ENCODE assay signal across 12 cellular contexts in the genomic region with DNA sequence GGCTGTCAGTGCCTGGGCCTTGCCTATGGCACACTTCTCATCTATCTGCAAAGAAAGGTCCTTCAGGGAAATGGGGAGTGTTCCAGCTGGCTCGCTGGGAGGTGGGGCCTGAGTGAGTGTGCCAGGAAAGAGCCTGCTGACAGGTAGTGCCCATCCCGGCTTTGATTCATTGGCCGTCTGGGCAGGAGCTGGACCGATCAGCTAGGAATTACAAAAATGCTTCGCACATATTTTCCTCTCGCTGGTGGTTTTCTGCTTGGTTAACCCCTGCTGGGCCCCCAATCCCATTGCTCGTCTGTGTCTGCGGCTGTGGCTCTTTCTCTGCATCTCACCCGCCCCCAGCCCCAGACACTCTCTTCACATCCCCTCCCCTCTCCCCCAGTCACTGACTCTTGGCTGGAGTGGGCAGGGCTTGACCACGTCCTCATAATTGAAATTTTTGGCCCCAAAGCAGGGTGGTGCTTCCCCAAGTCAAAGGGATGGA. TPM values are rescaled to one million over a fixed set of nuclear protein-coding genes. Genes with fewer than 3 reads are reported as not detected.
DNase-seq lines count a peak whose midpoint lies in the region; ATAC-seq, FAIRE-seq and TF ChIP-seq lines count a peak whose summit lies in the region.
"Had no signal": no experiment of that assay in that cellular context is flagged by ENCODE, and none has a peak within 500 bp of the region (broad histone marks: within the 10 kb centered on the region; RNA-seq: fewer than 3 reads in every experiment).

No MANE protein-coding gene starts in this region.

- H3K36me3 Mint-ChIP-seq in activated naive CD4-positive, alpha-beta T cell treated with anti-CD3 and anti-CD28 coated beads, Interleukin-2, amount 50 U/mL, for 72 hours = peaks cover 0 to 4% of the 10 kb centered on the region in 2 donors
- peaks cover 0 to 4% (median 0%) of the 10 kb centered on the region in 3 experiments; a peak in 2 of 7 replicates for H3K36me3 Mint-ChIP-seq in H9 (ENCODE audit: insufficient read depth in 1 of 3, low read depth in 3 of 3)
- H3K36me3 Mint-ChIP-seq: stimulated activated naive B cell treated with anti-CD40 and anti-IgM and Interleukin-4, amounts not matched to agents 10 μg/mL and 1 μg/mL and 100 μg/mL, for 72 hours had no signal

- no peak overlapping the region for H3K23ac ChIP-seq in H9 (ENCODE audit: insufficient read length, low read depth, low read length)

- no peak overlapping the region for H3K9ac ChIP-seq in H9 (ENCODE audit: extremely low read depth, insufficient read length, low read length)

- under 1% methylated on average over 10 of the region's 10 CpGs for WGBS in A549 (ENCODE audit: missing lambda C conversion rate)
- no CpG with 5 or more reads among the region's 10 CpGs for WGBS in H9 (ENCODE audit: extremely low coverage, insufficient read length, low lambda C conversion rate)

- no peak overlapping the region for H4K8ac ChIP-seq in H9 (replicated peaks; ENCODE audit: insufficient read length, low read depth, low read length)

- H3K27ac Mint-ChIP-seq in activated naive CD4-positive, alpha-beta T cell treated with anti-CD3 and anti-CD28 coated beads, Interleukin-2, amount 50 U/mL, for 72 hours = peak overlapping the region in 1 of 2 donors; percentile 81
- H3K27ac Mint-ChIP-seq in H9 = no peak overlapping the region
- H3K27ac Mint-ChIP-seq: CD4-positive, alpha-beta T cell; stimulated activated naive B cell treated with anti-CD40 and anti-IgM and Interleukin-4, amounts not matched to agents 10 μg/mL and 1 μg/mL and 100 μg/mL, for 72 hours had no signal

- no peak overlapping the region for H2BK12ac ChIP-seq in H9 (ENCODE audit: insufficient read length, low read depth, low read length)

- peak overlapping the region; percentile 50 for H3K4me2 ChIP-seq in A549
- no peak overlapping the region for H3K4me2 ChIP-seq in H9 (ENCODE audit: insufficient read depth, insufficient read length, low read length)

- H3K9me3 ChIP-seq in A549 = no peaks in the 10 kb centered on the region
- H3K9me3 ChIP-seq in H9 (ENCODE audit: control insufficient read depth, low read depth, low read length) = no peaks in the 10 kb centered on the region

- TF ChIP-seq CTCF in A549 (IDR thresholded peaks at IDR 0.05) = no peak
- no peak for TF ChIP-seq CTCF in H9 (conservative IDR thresholded peaks at IDR 0.05)

- H3K56ac ChIP-seq in H9 (ENCODE audit: insufficient read length, low read depth, low read length) = no peak overlapping the region

- no peaks in the 10 kb centered on the region for H3K9me3 Mint-ChIP-seq in activated naive CD4-positive, alpha-beta T cell treated with anti-CD3 and anti-CD28 coated beads, Interleukin-2, amount 50 U/mL, for 72 hours
- peaks cover 0 to 2% of the 10 kb centered on the region in 2 experiments; a peak in 1 of 5 replicates for H3K9me3 Mint-ChIP-seq in H9
- H3K9me3 Mint-ChIP-seq: CD4-positive, alpha-beta T cell; stimulated activated naive B cell treated with anti-CD40 and anti-IgM and Interleukin-4, amounts not matched to agents 10 μg/mL and 1 μg/mL and 100 μg/mL, for 72 hours had no signal

- H3K27ac ChIP-seq in A549 (peak overlapping the region; percentile 99 to 100), H9 (ENCODE audit: insufficient read length, low read depth, low read length) (no peak overlapping the region)

- no peak overlapping the region for H3K14ac ChIP-seq in H9 (ENCODE audit: insufficient read depth, low read length)

- no peak overlapping the region for H3T11ph ChIP-seq in H9 (ENCODE audit: low read length)

- no peaks in the 10 kb centered on the region for H3K27me3 ChIP-seq in H9 (ENCODE audit: insufficient read depth, low read length)

- no peaks in the 10 kb centered on the region for H3K79me2 ChIP-seq in H9 (ENCODE audit: insufficient read depth, low read length)

- no peak overlapping the region for H2BK15ac ChIP-seq in H9 (ENCODE audit: low read depth, low read length)

- POLR2A ChIA-PET in A549 (lab: Yijun Ruan, JAX) = interaction anchor here (0.6 to 2.5 kb wide), 9 partner anchors 9 to 150 kb away, joined by 3 to 10 read pairs (median 5); no protein-coding TSS in a partner anchor

- H3K4me3 Mint-ChIP-seq in H9 = no peak overlapping the region
- H3K4me3 Mint-ChIP-seq: CD4-positive, alpha-beta T cell; stimulated activated naive B cell treated with anti-CD40 and anti-IgM and Interleukin-4, amounts not matched to agents 10 μg/mL and 1 μg/mL and 100 μg/mL, for 72 hours had no signal

- H3K4me1 ChIP-seq in A549 (peaks cover 78% of the 10 kb centered on the region), H9 (ENCODE audit: insufficient read depth, low read length) (peaks cover 12% of the 10 kb centered on the region)

- TF ChIP-seq POLR2A in A549 (IDR thresholded peaks at IDR 0.05; ENCODE audit: low read length) = no peak

- no peak overlapping the region for H2AFZ ChIP-seq in H9 (ENCODE audit: low read length)

- H2BK20ac ChIP-seq in H9 (ENCODE audit: low read depth, low read length, poor library complexity, severe bottlenecking) = no peak overlapping the region

- TF ChIP-seq EP300 in A549 (IDR thresholded peaks at IDR 0.05) = peak; percentile 47 to 92; a peak in 2 of 5 replicates

- no peak overlapping the region for H4K5ac ChIP-seq in H9 (ENCODE audit: insufficient read length, low read depth, low read length)

- peaks cover 13% of the 10 kb centered on the region for H3K27me3 Mint-ChIP-seq in H9 (ENCODE audit: low read depth)
- H3K27me3 Mint-ChIP-seq: CD4-positive, alpha-beta T cell had no signal

- no peak for FAIRE-seq in A549 (lab: Jason Lieb, UNC)

- H3K79me1 ChIP-seq in H9 (ENCODE audit: insufficient read depth, low read depth, low read length, poor library complexity, severe bottlenecking) = no peaks in the 10 kb centered on the region

- peak in 1 of 2 experiments; percentile 37; a peak in 1 of 5 replicates for TF ChIP-seq RAD21 in A549 (conservative IDR thresholded peaks at IDR 0.05 in 1 of 2, IDR thresholded peaks at IDR 0.05 in 1 of 2)

- H3K18ac ChIP-seq in H9 (ENCODE audit: insufficient read length, low read depth, low read length) = no peak overlapping the region

- H2BK120ac ChIP-seq in H9 (ENCODE audit: low read depth, low read length, poor library complexity, severe bottlenecking) = no peak overlapping the region

- H3K23me2 ChIP-seq in H9 (ENCODE audit: insufficient read length, low read depth, low read length, poor library complexity, severe bottlenecking) = no peaks in the 10 kb centered on the region

- no peak overlapping the region for H3K4ac ChIP-seq in H9 (ENCODE audit: low read depth, low read length)

- H4K91ac ChIP-seq in H9 (ENCODE audit: insufficient read length, low read depth, low read length) = no peak overlapping the region

- CTCF ChIA-PET in A549 (lab: Yijun Ruan, JAX) = interaction anchor here (0.9 to 2.6 kb wide), 4 partner anchors 12 to 127 kb away, joined by 3 to 9 read pairs (median 5); no protein-coding TSS in a partner anchor

- ATAC-seq in A549 = peak; percentile 52 to 69
- ATAC-seq in HG02970 (IDR thresholded peaks at IDR 0.05; ENCODE audit: low FRiP score, unreplicated experiment) = no peak
- no peak for ATAC-seq in activated naive CD4-positive, alpha-beta T cell treated with anti-CD3 and anti-CD28 coated beads, Interleukin-2, amount 50 U/mL, for 72 hours
- no peak for ATAC-seq in GM18858 (IDR thresholded peaks at IDR 0.05; ENCODE audit: unreplicated experiment)
- ATAC-seq: stimulated activated naive B cell treated with anti-CD40 and anti-IgM and Interleukin-4, amounts not matched to agents 10 μg/mL and 1 μg/mL and 100 μg/mL, for 72 hours had no signal

- H3K4me3 ChIP-seq in A549 = no peak overlapping the region
- H3K4me3 ChIP-seq: skin epidermis had no signal

- H2BK5ac ChIP-seq in H9 (ENCODE audit: insufficient read length, low read length) = no peak overlapping the region

- H2AK5ac ChIP-seq in H9 (ENCODE audit: insufficient read length, low read length) = no peak overlapping the region

- peak; percentile 74 to 90 for DNase-seq in A549 (ENCODE audit: low read depth in 1 of 2, low spot score in 1 of 2)
- DNase-seq in HK-2 (ENCODE audit: unreplicated experiment) = peak; percentile 94
- peak; percentile 61 for DNase-seq in amniotic stem cell (lab: John Stamatoyannopoulos, UW)
- DNase-seq in kidney glomerular epithelial cell (lab: John Stamatoyannopoulos, UW) = peak; percentile 99
- DNase-seq in activated naive CD4-positive, alpha-beta T cell treated with anti-CD3 and anti-CD28 coated beads, Interleukin-2, amount 50 U/mL, for 72 hours (ENCODE audit: low spot score in 2 of 2) = no peak
- no peak for DNase-seq in H9
- DNase-seq: activated CD4-positive, alpha-beta T cell treated with anti-CD3 and anti-CD28 coated beads, Interleukin-2, amount 50 U/mL, for 1 hour; CD4-positive, alpha-beta T cell; stimulated activated naive B cell treated with anti-CD40 and anti-IgM and Interleukin-4, amounts not matched to agents 10 μg/mL and 1 μg/mL and 100 μg/mL, for 72 hours had no signal

- H4K20me1 ChIP-seq in H9 (ENCODE audit: control insufficient read depth, insufficient read depth, insufficient read length) = no peaks in the 10 kb centered on the region

- peaks cover 50 to 57% of the 10 kb centered on the region in 2 experiments for H3K4me1 Mint-ChIP-seq in H9

RNA-seq across cellular contexts. Expression of gene LIF, which starts 10.8 kb away (rescaled TPM):
- polyA plus RNA-seq in A549 (2011; rRNA removed) (54.5 and 64.7 TPM in 2 replicates), A549 (2017; fragmentation: RNase III; extraction: RNeasy Plus Mini Kit Qiagen cat#74134 plus additional on column Dnase treatment) (40.7 to 49.3 TPM (median 44.3 TPM) in 3 replicates)
- polyA plus RNA-seq in A549 (2012; cell fraction: cytosol; rRNA removed) = 53.0 and 70.6 TPM in 2 replicates
- polyA plus RNA-seq in A549 (2012; cell fraction: nucleus; rRNA removed) = 279 and 384 TPM in 2 replicates
- 62.7 and 126 TPM in 2 replicates for polyA minus RNA-seq in A549 (2011; rRNA and poly(A)+ RNA removed)
- total RNA-seq in activated naive CD4-positive, alpha-beta T cell treated with anti-CD3 and anti-CD28 coated beads, Interleukin-2, amount 50 U/mL, for 72 hours = 100 to 1,000 TPM in 1 of 2 donors, 10 to 100 TPM in 1; 68.9 to 522 TPM
- total RNA-seq in H9 (2021) = 4.3 and 6.1 TPM in 2 replicates

RNA-seq across cellular contexts. Expression of gene OSM, which starts 30.9 kb away (rescaled TPM):
- polyA plus RNA-seq in A549 (2011; rRNA removed) (not detected in 2 replicates), A549 (2017; fragmentation: RNase III; extraction: RNeasy Plus Mini Kit Qiagen cat#74134 plus additional on column Dnase treatment) (not detected in 3 replicates)
- polyA plus RNA-seq in A549 (2012; cell fraction: cytosol; rRNA removed) = 0.03 and 0.09 TPM in 2 replicates
- 0.47 and 0.49 TPM in 2 replicates for polyA plus RNA-seq in A549 (2012; cell fraction: nucleus; rRNA removed)
- polyA minus RNA-seq in A549 (2011; rRNA and poly(A)+ RNA removed) = not detected in 2 replicates
- 10 to 100 TPM; 16.1 to 40.4 TPM for total RNA-seq in activated naive CD4-positive, alpha-beta T cell treated with anti-CD3 and anti-CD28 coated beads, Interleukin-2, amount 50 U/mL, for 72 hours
- total RNA-seq in H9 (2021) = not detected in 2 replicates

RNA-seq across cellular contexts. Expression of gene CASTOR1, which starts 53.6 kb away (rescaled TPM):
- 11.3 and 12.2 TPM in 2 replicates for polyA plus RNA-seq in A549 (2011; rRNA removed)
- 15.9 and 17.8 TPM in 2 replicates for polyA plus RNA-seq in A549 (2012; cell fraction: cytosol; rRNA removed)
- 32.2 and 52.9 TPM in 2 replicates for polyA plus RNA-seq in A549 (2012; cell fraction: nucleus; rRNA removed)
- 4.7 to 6.6 TPM (median 5.5 TPM) in 3 replicates for polyA plus RNA-seq in A549 (2017; fragmentation: RNase III; extraction: RNeasy Plus Mini Kit Qiagen cat#74134 plus additional on column Dnase treatment)
- 6.0 and 9.2 TPM in 2 replicates for polyA minus RNA-seq in A549 (2011; rRNA and poly(A)+ RNA removed)
- total RNA-seq in activated naive CD4-positive, alpha-beta T cell treated with anti-CD3 and anti-CD28 coated beads, Interleukin-2, amount 50 U/mL, for 72 hours = 1 to 10 TPM; 6.3 to 7.5 TPM
- 8.8 and 11.0 TPM in 2 replicates for total RNA-seq in H9 (2021)

Comparison
In these comparisons a context has a peak if more than half of its experiments do, and no peak if none do; other contexts are left out.
1. ATAC-seq: peak in A549 (2 of 2); none in HG02970 (single experiment), activated naive CD4-positive, alpha-beta T cell treated with anti-CD3 and anti-CD28 coated beads, Interleukin-2, amount 50 U/mL, for 72 hours (0 of 2) and GM18858 (single experiment).
2. DNase-seq: peak in A549 (2 of 2), HK-2 (single experiment), amniotic stem cell (single experiment) and kidney glomerular epithelial cell (single experiment); none in activated naive CD4-positive, alpha-beta T cell treated with anti-CD3 and anti-CD28 coated beads, Interleukin-2, amount 50 U/mL, for 72 hours (0 of 2) and H9 (single experiment).
3. RNA of gene OSM, which starts 30.9 kb away (total RNA-seq): 16.1 to 40.4 TPM in activated naive CD4-positive, alpha-beta T cell treated with anti-CD3 and anti-CD28 coated beads, Interleukin-2, amount 50 U/mL, for 72 hours; not detected in H9; every median in the first group is over 10 times any median in the second.